18 cellular contexts compared by ENCODE assay signal in the genomic region with DNA sequence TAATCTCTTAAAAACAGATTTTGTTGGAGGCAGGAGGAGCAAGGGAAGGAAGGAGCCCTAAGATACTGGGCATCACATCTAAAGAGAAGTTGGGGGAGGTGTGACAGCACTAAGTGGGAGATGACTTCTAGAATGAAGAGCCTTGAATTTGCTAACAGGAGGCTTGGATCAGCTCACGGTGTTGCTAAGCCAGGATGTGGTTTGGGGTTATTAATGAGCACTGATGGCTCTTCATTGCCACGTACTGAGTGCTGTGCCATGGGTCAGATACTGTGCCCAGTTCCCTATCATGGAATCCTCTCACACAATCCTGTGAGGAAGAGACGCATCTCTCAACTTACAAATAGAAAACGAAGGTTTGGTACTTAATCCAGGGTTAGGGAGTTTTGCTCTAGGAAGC.
"Had no signal": no experiment of that assay in that cellular context is flagged by ENCODE, and none has a peak within 500 bp of the region (broad histone marks: within the 10 kb centered on the region; RNA-seq: fewer than 3 reads in every experiment).

No MANE protein-coding gene starts in this region.

- H3K9me3 ChIP-seq: right atrium auricular region, tibial nerve had no signal

- H3K27me3 ChIP-seq: right atrium auricular region, tibial nerve had no signal

- H3K4me3 Mint-ChIP-seq: activated naive CD8-positive, alpha-beta T cell; immature natural killer cell; natural killer cell; stimulated activated naive CD8-positive, alpha-beta T cell treated with anti-CD3 and anti-CD28 coated beads, Interleukin-15, Interleukin-2, amounts not matched to agents 100 ng/mL and 50 ng/mL, for 24 hours; T-helper 1 cell treated with Interleukin-12 subunit alpha and Interleukin-12 subunit beta and Interleukin-4 antibody, amounts not matched to agents 30 μg/mL and 1 μg/mL, for 36 hours had no signal

- H3K27ac ChIP-seq: dorsolateral prefrontal cortex, right atrium auricular region, skin epidermis, tibial nerve had no signal

- ATAC-seq: natural killer cell had no signal

- H3K9me3 Mint-ChIP-seq: immature natural killer cell; natural killer cell; stimulated activated naive CD8-positive, alpha-beta T cell treated with anti-CD3 and anti-CD28 coated beads, Interleukin-15, Interleukin-2, amounts not matched to agents 100 ng/mL and 50 ng/mL, for 24 hours; T-helper 1 cell treated with Interleukin-12 subunit alpha and Interleukin-12 subunit beta and Interleukin-4 antibody, amounts not matched to agents 30 μg/mL and 1 μg/mL, for 36 hours had no signal

- H3K27ac Mint-ChIP-seq: activated naive CD8-positive, alpha-beta T cell; immature natural killer cell; natural killer cell; progenitor cell of endocrine pancreas; stimulated activated naive CD8-positive, alpha-beta T cell treated with anti-CD3 and anti-CD28 coated beads, Interleukin-15, Interleukin-2, amounts not matched to agents 100 ng/mL and 50 ng/mL, for 24 hours; T-helper 1 cell treated with Interleukin-12 subunit alpha and Interleukin-12 subunit beta and Interleukin-4 antibody, amounts not matched to agents 30 μg/mL and 1 μg/mL, for 36 hours had no signal

- H3K4me1 Mint-ChIP-seq: immature natural killer cell, natural killer cell had no signal

- DNase-seq: activated CD4-positive, alpha-beta T cell treated with anti-CD3 and anti-CD28 coated beads, Interleukin-2, amount 50 U/mL, for 1 hour; activated CD4-positive, CD25-positive, alpha-beta regulatory T cell treated with anti-CD3 and anti-CD28 coated beads, Interleukin-2, amount 50 U/mL, for 72 hours; activated CD8-positive, alpha-beta memory T cell treated with anti-CD3 and anti-CD28 coated beads, Interleukin-2, amount 50 U/mL, for 48 hours; activated gamma-delta T cell; amniotic stem cell; central memory CD4-positive, alpha-beta T cell; dorsolateral prefrontal cortex; immature natural killer cell; kidney glomerular epithelial cell; mesendoderm; natural killer cell had no signal

- H3K36me3 Mint-ChIP-seq: activated naive CD8-positive, alpha-beta T cell; immature natural killer cell; natural killer cell had no signal

- H3K4me3 ChIP-seq: dorsolateral prefrontal cortex, right atrium auricular region, skin epidermis, tibial nerve had no signal

- H3K36me3 ChIP-seq: right atrium auricular region, tibial nerve had no signal
